1 cellular context compared by ENCODE assay signal in genomic region chr12:11787921-11788849, GRCh38.
A peak's percentile ranks its signal among the peaks of the same experiment; 100 is the strongest.
TF ChIP-seq lines count a peak whose summit lies in the region.

No MANE protein-coding gene starts in this region.

TF ChIP-seq in HEK293, 187 proteins besides CTCF, POLR2A, EP300 and RAD21:
- TF ChIP-seq PRDM6 (tag by site-specific recombination; IDR thresholded peaks at IDR 0.05) (peak; percentile 24; the same call in 1 of the 2 replicates), KLF9 (tag by site-specific recombination; IDR thresholded peaks at IDR 0.05; ENCODE audit: low read depth) (no peak)
TF ChIP-seq in HEK293: peak in this region for 1.
